Comparison of ENCODE assay signal across 1 cellular context in the genomic region with DNA sequence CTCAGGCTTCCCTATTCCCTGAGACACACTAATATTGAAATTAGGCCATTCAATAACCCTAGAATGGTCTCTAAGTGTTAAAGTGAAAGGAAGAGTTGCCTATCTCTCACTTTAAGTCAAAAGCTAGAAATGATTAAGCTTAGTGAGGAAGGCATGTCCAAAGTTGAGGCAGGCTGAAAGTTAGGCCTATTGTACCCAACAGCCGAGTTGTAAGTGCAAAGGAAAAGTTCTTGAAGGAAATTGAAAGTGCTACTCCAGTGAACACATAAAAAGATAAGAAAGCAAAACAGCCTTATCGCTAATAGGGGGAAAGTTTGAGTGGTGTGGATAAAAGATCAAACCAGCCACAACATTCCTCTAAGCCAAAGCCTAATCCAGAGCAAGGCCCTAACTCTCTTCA.
A peak's percentile ranks its signal among the peaks of the same experiment; 100 is the strongest.
TF ChIP-seq lines count a peak whose summit lies in the region.

No MANE protein-coding gene starts in this region.

TF ChIP-seq in GM12878, 131 proteins besides CTCF, POLR2A, EP300 and RAD21 (continued from another document and continues in another):
- TF ChIP-seq, protein P1, sequence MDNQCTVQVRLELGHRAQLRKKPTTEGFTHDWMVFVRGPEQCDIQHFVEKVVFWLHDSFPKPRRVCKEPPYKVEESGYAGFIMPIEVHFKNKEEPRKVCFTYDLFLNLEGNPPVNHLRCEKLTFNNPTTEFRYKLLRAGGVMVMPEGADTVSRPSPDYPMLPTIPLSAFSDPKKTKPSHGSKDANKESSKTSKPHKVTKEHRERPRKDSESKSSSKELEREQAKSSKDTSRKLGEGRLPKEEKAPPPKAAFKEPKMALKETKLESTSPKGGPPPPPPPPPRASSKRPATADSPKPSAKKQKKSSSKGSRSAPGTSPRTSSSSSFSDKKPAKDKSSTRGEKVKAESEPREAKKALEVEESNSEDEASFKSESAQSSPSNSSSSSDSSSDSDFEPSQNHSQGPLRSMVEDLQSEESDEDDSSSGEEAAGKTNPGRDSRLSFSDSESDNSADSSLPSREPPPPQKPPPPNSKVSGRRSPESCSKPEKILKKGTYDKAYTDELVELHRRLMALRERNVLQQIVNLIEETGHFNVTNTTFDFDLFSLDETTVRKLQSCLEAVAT (IDR thresholded peaks at IDR 0.05), result no peak
- TF ChIP-seq, protein P2, sequence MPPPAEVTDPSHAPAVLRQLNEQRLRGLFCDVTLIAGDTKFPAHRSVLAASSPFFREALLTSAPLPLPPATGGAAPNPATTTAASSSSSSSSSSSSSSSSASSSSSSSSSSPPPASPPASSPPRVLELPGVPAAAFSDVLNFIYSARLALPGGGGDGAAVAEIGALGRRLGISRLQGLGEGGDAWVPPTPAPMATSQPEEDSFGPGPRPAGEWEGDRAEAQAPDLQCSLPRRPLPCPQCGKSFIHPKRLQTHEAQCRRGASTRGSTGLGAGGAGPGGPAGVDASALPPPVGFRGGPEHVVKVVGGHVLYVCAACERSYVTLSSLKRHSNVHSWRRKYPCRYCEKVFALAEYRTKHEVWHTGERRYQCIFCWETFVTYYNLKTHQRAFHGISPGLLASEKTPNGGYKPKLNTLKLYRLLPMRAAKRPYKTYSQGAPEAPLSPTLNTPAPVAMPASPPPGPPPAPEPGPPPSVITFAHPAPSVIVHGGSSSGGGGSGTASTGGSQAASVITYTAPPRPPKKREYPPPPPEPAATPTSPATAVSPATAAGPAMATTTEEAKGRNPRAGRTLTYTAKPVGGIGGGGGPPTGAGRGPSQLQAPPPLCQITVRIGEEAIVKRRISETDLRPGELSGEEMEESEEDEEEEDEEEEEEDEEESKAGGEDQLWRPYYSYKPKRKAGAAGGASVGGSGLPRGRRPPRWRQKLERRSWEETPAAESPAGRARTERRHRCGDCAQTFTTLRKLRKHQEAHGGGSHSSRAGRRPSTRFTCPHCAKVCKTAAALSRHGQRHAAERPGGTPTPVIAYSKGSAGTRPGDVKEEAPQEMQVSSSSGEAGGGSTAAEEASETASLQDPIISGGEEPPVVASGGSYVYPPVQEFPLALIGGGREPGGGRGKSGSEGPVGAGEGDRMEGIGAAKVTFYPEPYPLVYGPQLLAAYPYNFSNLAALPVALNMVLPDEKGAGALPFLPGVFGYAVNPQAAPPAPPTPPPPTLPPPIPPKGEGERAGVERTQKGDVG (CRISPR knock-in tag; IDR thresholded peaks at IDR 0.05), result no peak
- TF ChIP-seq FOXM1 (IDR thresholded peaks at IDR 0.05; ENCODE audit: low read depth, low read length) (peak; percentile 16; the same call in 1 of the 2 replicates), RFX5 (IDR thresholded peaks at IDR 0.05; ENCODE audit: low read depth, low read length) (no peak), RAD51 (IDR thresholded peaks at IDR 0.05) (no peak), NFXL1 (IDR thresholded peaks at IDR 0.05; ENCODE audit: borderline replicate concordance) (no peak), WRNIP1 (IDR thresholded peaks at IDR 0.05; ENCODE audit: borderline replicate concordance, low read depth, low read length) (no peak), SUPT20H (IDR thresholded peaks at IDR 0.05; ENCODE audit: borderline replicate concordance, control insufficient read depth, low read depth, low read length) (no peak), TARDBP (IDR thresholded peaks at IDR 0.05; ENCODE audit: borderline replicate concordance) (no peak), MEF2A (IDR thresholded peaks at IDR 0.05; ENCODE audit: insufficient read depth, low read depth, low read length) (no peak), EED (IDR thresholded peaks at IDR 0.05; ENCODE audit: low read depth) (peak; percentile 82), SMAD1 (IDR thresholded peaks at IDR 0.05; ENCODE audit: low read depth, partially characterized antibody) (no peak), ZBED1 (IDR thresholded peaks at IDR 0.05; ENCODE audit: borderline replicate concordance) (peak; percentile 59; the same call in 1 of the 2 replicates), STAT3 (IDR thresholded peaks at IDR 0.05; ENCODE audit: low read depth, low read length) (no peak), MYC (IDR thresholded peaks at IDR 0.05; ENCODE audit: insufficient read depth, insufficient read length, insufficient replicate concordance, low read length, severe bottlenecking) (no peak), FOXK2 (IDR thresholded peaks at IDR 0.05) (no peak)
- TF ChIP-seq, protein P3, sequence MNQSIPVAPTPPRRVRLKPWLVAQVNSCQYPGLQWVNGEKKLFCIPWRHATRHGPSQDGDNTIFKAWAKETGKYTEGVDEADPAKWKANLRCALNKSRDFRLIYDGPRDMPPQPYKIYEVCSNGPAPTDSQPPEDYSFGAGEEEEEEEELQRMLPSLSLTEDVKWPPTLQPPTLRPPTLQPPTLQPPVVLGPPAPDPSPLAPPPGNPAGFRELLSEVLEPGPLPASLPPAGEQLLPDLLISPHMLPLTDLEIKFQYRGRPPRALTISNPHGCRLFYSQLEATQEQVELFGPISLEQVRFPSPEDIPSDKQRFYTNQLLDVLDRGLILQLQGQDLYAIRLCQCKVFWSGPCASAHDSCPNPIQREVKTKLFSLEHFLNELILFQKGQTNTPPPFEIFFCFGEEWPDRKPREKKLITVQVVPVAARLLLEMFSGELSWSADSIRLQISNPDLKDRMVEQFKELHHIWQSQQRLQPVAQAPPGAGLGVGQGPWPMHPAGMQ (IDR thresholded peaks at IDR 0.05; ENCODE audit: borderline replicate concordance), result no peak
- TF ChIP-seq, protein P4, sequence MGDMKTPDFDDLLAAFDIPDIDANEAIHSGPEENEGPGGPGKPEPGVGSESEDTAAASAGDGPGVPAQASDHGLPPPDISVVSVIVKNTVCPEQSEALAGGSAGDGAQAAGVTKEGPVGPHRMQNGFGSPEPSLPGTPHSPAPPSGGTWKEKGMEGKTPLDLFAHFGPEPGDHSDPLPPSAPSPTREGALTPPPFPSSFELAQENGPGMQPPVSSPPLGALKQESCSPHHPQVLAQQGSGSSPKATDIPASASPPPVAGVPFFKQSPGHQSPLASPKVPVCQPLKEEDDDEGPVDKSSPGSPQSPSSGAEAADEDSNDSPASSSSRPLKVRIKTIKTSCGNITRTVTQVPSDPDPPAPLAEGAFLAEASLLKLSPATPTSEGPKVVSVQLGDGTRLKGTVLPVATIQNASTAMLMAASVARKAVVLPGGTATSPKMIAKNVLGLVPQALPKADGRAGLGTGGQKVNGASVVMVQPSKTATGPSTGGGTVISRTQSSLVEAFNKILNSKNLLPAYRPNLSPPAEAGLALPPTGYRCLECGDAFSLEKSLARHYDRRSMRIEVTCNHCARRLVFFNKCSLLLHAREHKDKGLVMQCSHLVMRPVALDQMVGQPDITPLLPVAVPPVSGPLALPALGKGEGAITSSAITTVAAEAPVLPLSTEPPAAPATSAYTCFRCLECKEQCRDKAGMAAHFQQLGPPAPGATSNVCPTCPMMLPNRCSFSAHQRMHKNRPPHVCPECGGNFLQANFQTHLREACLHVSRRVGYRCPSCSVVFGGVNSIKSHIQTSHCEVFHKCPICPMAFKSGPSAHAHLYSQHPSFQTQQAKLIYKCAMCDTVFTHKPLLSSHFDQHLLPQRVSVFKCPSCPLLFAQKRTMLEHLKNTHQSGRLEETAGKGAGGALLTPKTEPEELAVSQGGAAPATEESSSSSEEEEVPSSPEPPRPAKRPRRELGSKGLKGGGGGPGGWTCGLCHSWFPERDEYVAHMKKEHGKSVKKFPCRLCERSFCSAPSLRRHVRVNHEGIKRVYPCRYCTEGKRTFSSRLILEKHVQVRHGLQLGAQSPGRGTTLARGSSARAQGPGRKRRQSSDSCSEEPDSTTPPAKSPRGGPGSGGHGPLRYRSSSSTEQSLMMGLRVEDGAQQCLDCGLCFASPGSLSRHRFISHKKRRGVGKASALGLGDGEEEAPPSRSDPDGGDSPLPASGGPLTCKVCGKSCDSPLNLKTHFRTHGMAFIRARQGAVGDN (IDR thresholded peaks at IDR 0.05), result no peak
- TF ChIP-seq, protein P5, sequence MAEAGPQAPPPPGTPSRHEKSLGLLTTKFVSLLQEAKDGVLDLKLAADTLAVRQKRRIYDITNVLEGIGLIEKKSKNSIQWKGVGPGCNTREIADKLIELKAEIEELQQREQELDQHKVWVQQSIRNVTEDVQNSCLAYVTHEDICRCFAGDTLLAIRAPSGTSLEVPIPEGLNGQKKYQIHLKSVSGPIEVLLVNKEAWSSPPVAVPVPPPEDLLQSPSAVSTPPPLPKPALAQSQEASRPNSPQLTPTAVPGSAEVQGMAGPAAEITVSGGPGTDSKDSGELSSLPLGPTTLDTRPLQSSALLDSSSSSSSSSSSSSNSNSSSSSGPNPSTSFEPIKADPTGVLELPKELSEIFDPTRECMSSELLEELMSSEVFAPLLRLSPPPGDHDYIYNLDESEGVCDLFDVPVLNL (IDR thresholded peaks at IDR 0.05; ENCODE audit: low read depth, low read length), result no peak
- TF ChIP-seq, protein P6, sequence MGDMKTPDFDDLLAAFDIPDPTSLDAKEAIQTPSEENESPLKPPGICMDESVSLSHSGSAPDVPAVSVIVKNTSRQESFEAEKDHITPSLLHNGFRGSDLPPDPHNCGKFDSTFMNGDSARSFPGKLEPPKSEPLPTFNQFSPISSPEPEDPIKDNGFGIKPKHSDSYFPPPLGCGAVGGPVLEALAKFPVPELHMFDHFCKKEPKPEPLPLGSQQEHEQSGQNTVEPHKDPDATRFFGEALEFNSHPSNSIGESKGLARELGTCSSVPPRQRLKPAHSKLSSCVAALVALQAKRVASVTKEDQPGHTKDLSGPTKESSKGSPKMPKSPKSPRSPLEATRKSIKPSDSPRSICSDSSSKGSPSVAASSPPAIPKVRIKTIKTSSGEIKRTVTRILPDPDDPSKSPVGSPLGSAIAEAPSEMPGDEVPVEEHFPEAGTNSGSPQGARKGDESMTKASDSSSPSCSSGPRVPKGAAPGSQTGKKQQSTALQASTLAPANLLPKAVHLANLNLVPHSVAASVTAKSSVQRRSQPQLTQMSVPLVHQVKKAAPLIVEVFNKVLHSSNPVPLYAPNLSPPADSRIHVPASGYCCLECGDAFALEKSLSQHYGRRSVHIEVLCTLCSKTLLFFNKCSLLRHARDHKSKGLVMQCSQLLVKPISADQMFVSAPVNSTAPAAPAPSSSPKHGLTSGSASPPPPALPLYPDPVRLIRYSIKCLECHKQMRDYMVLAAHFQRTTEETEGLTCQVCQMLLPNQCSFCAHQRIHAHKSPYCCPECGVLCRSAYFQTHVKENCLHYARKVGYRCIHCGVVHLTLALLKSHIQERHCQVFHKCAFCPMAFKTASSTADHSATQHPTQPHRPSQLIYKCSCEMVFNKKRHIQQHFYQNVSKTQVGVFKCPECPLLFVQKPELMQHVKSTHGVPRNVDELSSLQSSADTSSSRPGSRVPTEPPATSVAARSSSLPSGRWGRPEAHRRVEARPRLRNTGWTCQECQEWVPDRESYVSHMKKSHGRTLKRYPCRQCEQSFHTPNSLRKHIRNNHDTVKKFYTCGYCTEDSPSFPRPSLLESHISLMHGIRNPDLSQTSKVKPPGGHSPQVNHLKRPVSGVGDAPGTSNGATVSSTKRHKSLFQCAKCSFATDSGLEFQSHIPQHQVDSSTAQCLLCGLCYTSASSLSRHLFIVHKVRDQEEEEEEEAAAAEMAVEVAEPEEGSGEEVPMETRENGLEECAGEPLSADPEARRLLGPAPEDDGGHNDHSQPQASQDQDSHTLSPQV (IDR thresholded peaks at IDR 0.05), result no peak
- TF ChIP-seq, protein P7, sequence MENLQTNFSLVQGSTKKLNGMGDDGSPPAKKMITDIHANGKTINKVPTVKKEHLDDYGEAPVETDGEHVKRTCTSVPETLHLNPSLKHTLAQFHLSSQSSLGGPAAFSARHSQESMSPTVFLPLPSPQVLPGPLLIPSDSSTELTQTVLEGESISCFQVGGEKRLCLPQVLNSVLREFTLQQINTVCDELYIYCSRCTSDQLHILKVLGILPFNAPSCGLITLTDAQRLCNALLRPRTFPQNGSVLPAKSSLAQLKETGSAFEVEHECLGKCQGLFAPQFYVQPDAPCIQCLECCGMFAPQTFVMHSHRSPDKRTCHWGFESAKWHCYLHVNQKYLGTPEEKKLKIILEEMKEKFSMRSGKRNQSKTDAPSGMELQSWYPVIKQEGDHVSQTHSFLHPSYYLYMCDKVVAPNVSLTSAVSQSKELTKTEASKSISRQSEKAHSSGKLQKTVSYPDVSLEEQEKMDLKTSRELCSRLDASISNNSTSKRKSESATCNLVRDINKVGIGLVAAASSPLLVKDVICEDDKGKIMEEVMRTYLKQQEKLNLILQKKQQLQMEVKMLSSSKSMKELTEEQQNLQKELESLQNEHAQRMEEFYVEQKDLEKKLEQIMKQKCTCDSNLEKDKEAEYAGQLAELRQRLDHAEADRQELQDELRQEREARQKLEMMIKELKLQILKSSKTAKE (IDR thresholded peaks at IDR 0.05; ENCODE audit: low read depth, poor library complexity, severe bottlenecking), result no peak
- TF ChIP-seq, protein P8, sequence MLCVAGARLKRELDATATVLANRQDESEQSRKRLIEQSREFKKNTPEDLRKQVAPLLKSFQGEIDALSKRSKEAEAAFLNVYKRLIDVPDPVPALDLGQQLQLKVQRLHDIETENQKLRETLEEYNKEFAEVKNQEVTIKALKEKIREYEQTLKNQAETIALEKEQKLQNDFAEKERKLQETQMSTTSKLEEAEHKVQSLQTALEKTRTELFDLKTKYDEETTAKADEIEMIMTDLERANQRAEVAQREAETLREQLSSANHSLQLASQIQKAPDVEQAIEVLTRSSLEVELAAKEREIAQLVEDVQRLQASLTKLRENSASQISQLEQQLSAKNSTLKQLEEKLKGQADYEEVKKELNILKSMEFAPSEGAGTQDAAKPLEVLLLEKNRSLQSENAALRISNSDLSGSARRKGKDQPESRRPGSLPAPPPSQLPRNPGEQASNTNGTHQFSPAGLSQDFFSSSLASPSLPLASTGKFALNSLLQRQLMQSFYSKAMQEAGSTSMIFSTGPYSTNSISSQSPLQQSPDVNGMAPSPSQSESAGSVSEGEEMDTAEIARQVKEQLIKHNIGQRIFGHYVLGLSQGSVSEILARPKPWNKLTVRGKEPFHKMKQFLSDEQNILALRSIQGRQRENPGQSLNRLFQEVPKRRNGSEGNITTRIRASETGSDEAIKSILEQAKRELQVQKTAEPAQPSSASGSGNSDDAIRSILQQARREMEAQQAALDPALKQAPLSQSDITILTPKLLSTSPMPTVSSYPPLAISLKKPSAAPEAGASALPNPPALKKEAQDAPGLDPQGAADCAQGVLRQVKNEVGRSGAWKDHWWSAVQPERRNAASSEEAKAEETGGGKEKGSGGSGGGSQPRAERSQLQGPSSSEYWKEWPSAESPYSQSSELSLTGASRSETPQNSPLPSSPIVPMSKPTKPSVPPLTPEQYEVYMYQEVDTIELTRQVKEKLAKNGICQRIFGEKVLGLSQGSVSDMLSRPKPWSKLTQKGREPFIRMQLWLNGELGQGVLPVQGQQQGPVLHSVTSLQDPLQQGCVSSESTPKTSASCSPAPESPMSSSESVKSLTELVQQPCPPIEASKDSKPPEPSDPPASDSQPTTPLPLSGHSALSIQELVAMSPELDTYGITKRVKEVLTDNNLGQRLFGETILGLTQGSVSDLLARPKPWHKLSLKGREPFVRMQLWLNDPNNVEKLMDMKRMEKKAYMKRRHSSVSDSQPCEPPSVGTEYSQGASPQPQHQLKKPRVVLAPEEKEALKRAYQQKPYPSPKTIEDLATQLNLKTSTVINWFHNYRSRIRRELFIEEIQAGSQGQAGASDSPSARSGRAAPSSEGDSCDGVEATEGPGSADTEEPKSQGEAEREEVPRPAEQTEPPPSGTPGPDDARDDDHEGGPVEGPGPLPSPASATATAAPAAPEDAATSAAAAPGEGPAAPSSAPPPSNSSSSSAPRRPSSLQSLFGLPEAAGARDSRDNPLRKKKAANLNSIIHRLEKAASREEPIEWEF (IDR thresholded peaks at IDR 0.05; ENCODE audit: insufficient replicate concordance, low read depth, low read length), result no peak
